19 cellular contexts compared by ENCODE assay signal in the genomic region with DNA sequence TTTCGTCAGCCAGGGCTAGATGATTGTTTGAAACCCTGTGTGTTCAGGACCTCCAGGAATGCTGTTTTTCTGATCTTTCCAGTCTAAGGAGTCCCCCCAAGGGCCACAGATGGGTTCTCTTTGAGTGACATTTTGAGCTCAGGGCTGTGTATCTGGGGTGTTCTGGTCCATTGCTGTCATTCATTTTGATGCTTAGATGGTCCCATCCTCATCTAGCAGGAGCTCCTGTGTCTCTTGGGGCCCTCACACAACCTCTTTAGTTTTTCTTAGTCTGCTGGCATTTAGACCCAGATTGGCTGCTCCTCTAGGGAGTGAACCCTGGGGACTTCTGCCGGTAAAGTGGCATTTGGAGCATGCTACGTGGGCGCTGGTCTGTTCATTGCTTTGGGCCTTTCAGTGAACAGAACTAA. TPM values are rescaled to one million over a fixed set of nuclear protein-coding genes. Genes with fewer than 3 reads are reported as not detected.
A peak's percentile ranks its signal among the peaks of the same experiment; 100 is the strongest.
DNase-seq lines count a peak whose midpoint lies in the region; ATAC-seq and TF ChIP-seq lines count a peak whose summit lies in the region.
"Had no signal": no experiment of that assay in that cellular context is flagged by ENCODE, and none has a peak within 500 bp of the region (broad histone marks: within the 10 kb centered on the region; RNA-seq: fewer than 3 reads in every experiment).

No MANE protein-coding gene starts in this region.

- peak overlapping the region; percentile 47 for H2BK120ac ChIP-seq in trophoblast cell (ENCODE audit: insufficient read depth, low read length, poor library complexity)

- H3K27ac Mint-ChIP-seq in CD8-positive, alpha-beta T cell: peak overlapping the region; percentile 83
- peak overlapping the region in 4 of 5 experiments; percentile 17 to 96 (median 80) for H3K27ac Mint-ChIP-seq in brain
- H3K27ac Mint-ChIP-seq: endodermal cell had no signal

- H3K36me3 ChIP-seq in CD8-positive, alpha-beta T cell (ENCODE audit: insufficient read depth, low read length): peaks cover 6% of the 10 kb centered on the region
- H3K36me3 ChIP-seq in trophoblast cell (ENCODE audit: control insufficient read depth in 1 of 2, insufficient read depth in 2 of 2, low read length in 2 of 2): peaks cover 10 to 15% of the 10 kb centered on the region in 2 experiments

- H3K14ac ChIP-seq in trophoblast cell (ENCODE audit: low read length): peak overlapping the region; percentile 24

- H3K4me3 ChIP-seq in AG04450 (ENCODE audit: low read depth, low read length) (no peak overlapping the region), trophoblast cell (ENCODE audit: low read depth, low read length) (no peak overlapping the region)
- no peak overlapping the region for H3K4me3 ChIP-seq in CD8-positive, alpha-beta T cell (ENCODE audit: low read depth, low read length)
- H3K4me3 ChIP-seq: GM23248, SK-N-MC had no signal

- H3K9me3 Mint-ChIP-seq in CD8-positive, alpha-beta T cell: no peaks in the 10 kb centered on the region
- peaks cover 0 to 6% (median 0%) of the 10 kb centered on the region in 5 experiments for H3K9me3 Mint-ChIP-seq in brain

- H3K4me1 ChIP-seq in CD8-positive, alpha-beta T cell (ENCODE audit: insufficient read depth, low read length): peaks cover 67% of the 10 kb centered on the region
- peaks cover 28 to 39% of the 10 kb centered on the region in 2 experiments for H3K4me1 ChIP-seq in trophoblast cell (ENCODE audit: control insufficient read depth in 1 of 2, insufficient read depth in 2 of 2, low read length in 2 of 2)

- H3K79me2 ChIP-seq in trophoblast cell (ENCODE audit: control insufficient read depth, insufficient read depth, low read length, poor library complexity): peaks cover 12% of the 10 kb centered on the region

- no peak for ATAC-seq in CD8-positive, alpha-beta T cell
- ATAC-seq: right cardiac atrium had no signal

- H3K9me3 ChIP-seq in AG04450 (ENCODE audit: control insufficient read depth, insufficient read depth, low read length) (no peaks in the 10 kb centered on the region), trophoblast cell (ENCODE audit: insufficient read depth, low read depth, low read length) (no peaks in the 10 kb centered on the region)
- H3K9me3 ChIP-seq in CD8-positive, alpha-beta T cell (ENCODE audit: low read length): no peaks in the 10 kb centered on the region
- H3K9me3 ChIP-seq: neutrophil had no signal

- H4K8ac ChIP-seq in trophoblast cell (ENCODE audit: low read depth, low read length): peak overlapping the region; percentile 48

- no peaks in the 10 kb centered on the region for H3K27me3 Mint-ChIP-seq in CD8-positive, alpha-beta T cell (ENCODE audit: low read depth)
- no peaks in the 10 kb centered on the region for H3K27me3 Mint-ChIP-seq in brain

- intact Hi-C loops in CD8-positive, alpha-beta T cell (cut with DNase I, micrococcal nuclease): no loop called here

- H3K27ac ChIP-seq in AG04450 (ENCODE audit: low read depth, low read length) (peak overlapping the region; percentile 24), trophoblast cell (ENCODE audit: low read depth, low read length) (peak overlapping the region; percentile 87)
- H3K27ac ChIP-seq in CD8-positive, alpha-beta T cell (ENCODE audit: low read depth, low read length): no peak overlapping the region
- H3K27ac ChIP-seq: GM23248, neutrophil, SK-N-MC had no signal

- DNase-seq in AG04450 (ENCODE audit: low read depth, low spot score) (no peak), trophoblast cell (peak; percentile 72 to 94), anterior cingulate cortex (lab: John Stamatoyannopoulos, UW) (no peak), NOMO-1 (lab: John Stamatoyannopoulos, UW; ENCODE audit: unreplicated experiment in 2 of 2) (no peak), NCI-H774 (lab: John Stamatoyannopoulos, UW) (no peak)
- no peak for DNase-seq in CD8-positive, alpha-beta T cell
- DNase-seq: activated CD4-positive, alpha-beta T cell treated with anti-CD3 and anti-CD28 coated beads for 4 hours; cerebellar nuclear complex; endodermal cell; GM23248; hippocampal formation; kidney glomerular epithelial cell; NCI-H2081; NCI-H526 treated with DMSO at 0.1 percent for 48 hours; right cardiac atrium; stimulated activated CD4-positive, alpha-beta T cell treated with anti-CD3 and anti-CD28 coated beads, Interleukin-1b, Interleukin-23, amount 100 ng/mL, for 48 hours had no signal

- no peak overlapping the region for H2AFZ ChIP-seq in trophoblast cell (ENCODE audit: insufficient read depth, low read length, poor library complexity)
- H2AFZ ChIP-seq: GM23248 had no signal

- H3K79me1 ChIP-seq in trophoblast cell (ENCODE audit: low read length): peaks cover 5% of the 10 kb centered on the region

- peak overlapping the region; percentile 69 for H2BK5ac ChIP-seq in trophoblast cell (ENCODE audit: low read depth, low read length, poor library complexity)

- CTCF ChIA-PET in AG04450 (lab: Charles Lee): interaction anchor here (0.7 to 1.4 kb wide), 3 partner anchors 17 to 490 kb away, joined by 3 to 8 read pairs (median 3); no protein-coding TSS in a partner anchor
- CTCF ChIA-PET in CD8-positive, alpha-beta T cell (lab: Charles Lee): interaction anchor here (0.6 to 21.5 kb wide), 6 partner anchors 11 to 169 kb away, joined by 3 to 382 read pairs (median 4); no protein-coding TSS in a partner anchor

- H4K12ac ChIP-seq in trophoblast cell (ENCODE audit: low read depth, low read length): no peak overlapping the region

- POLR2A ChIA-PET in AG04450 (lab: Yijun Ruan, JAX): interaction anchor here (0.7 kb wide), 1 partner anchor 12 kb away, joined by 4 read pairs; no protein-coding TSS in a partner anchor
- POLR2A ChIA-PET in CD8-positive, alpha-beta T cell (lab: Charles Lee): interaction anchor here (1.0 to 14.9 kb wide), 2 partner anchors 10 to 22 kb away, joined by 3 to 308 read pairs; no protein-coding TSS in a partner anchor

- no peak overlapping the region for H2AK5ac ChIP-seq in trophoblast cell (ENCODE audit: low read length)

- peak overlapping the region; percentile 24 for H3K4me2 ChIP-seq in trophoblast cell (ENCODE audit: low read length)

- no CpG with 5 or more reads among the region's 4 CpGs for WGBS in trophoblast cell (ENCODE audit: extremely low coverage, insufficient coverage, insufficient read length)

- H2BK12ac ChIP-seq in trophoblast cell (ENCODE audit: low read length): no peak overlapping the region

- H3K4ac ChIP-seq in trophoblast cell (ENCODE audit: low read depth, low read length): peak overlapping the region; percentile 15

- peaks cover 46% of the 10 kb centered on the region for H3K36me3 Mint-ChIP-seq in CD8-positive, alpha-beta T cell
- H3K36me3 Mint-ChIP-seq in brain: peaks cover 47% of the 10 kb centered on the region

- H4K91ac ChIP-seq in trophoblast cell (ENCODE audit: low read depth, low read length): peak overlapping the region; percentile 57

- no peaks in the 10 kb centered on the region for H3K27me3 ChIP-seq in AG04450 (ENCODE audit: control insufficient read depth, insufficient read depth, low read length)
- no peaks in the 10 kb centered on the region for H3K27me3 ChIP-seq in CD8-positive, alpha-beta T cell (ENCODE audit: insufficient read depth, low read length)
- no peaks in the 10 kb centered on the region for H3K27me3 ChIP-seq in trophoblast cell (ENCODE audit: insufficient read depth, low read length)
- H3K27me3 ChIP-seq: neutrophil had no signal

- no peak overlapping the region for H3K23ac ChIP-seq in trophoblast cell (ENCODE audit: low read length)

- H3K4me1 Mint-ChIP-seq in CD8-positive, alpha-beta T cell (ENCODE audit: low read depth): peaks cover 80% of the 10 kb centered on the region
- peaks cover 53% of the 10 kb centered on the region for H3K4me1 Mint-ChIP-seq in brain

- TF ChIP-seq CTCF in AG04450 (IDR thresholded peaks at IDR 0.05; ENCODE audit: low read depth, low read length) (no peak), brain (conservative IDR thresholded peaks at IDR 0.05) (no peak)
- no peak for TF ChIP-seq CTCF in CD8-positive, alpha-beta T cell (IDR thresholded peaks at IDR 0.05)

- H3K18ac ChIP-seq in trophoblast cell (ENCODE audit: low read length): no peak overlapping the region

- no peak overlapping the region for H3K4me3 Mint-ChIP-seq in CD8-positive, alpha-beta T cell
- peak overlapping the region in 3 of 5 experiments; percentile 26 to 59 (median 58) for H3K4me3 Mint-ChIP-seq in brain
- H3K4me3 Mint-ChIP-seq: endodermal cell had no signal

- H3K9ac ChIP-seq in trophoblast cell (ENCODE audit: low read length): no peak overlapping the region
- H3K9ac ChIP-seq: GM23248 had no signal

RNA-seq across cellular contexts. Expression of a gene that starts 39.1 kb away (rescaled TPM):
- polyA plus RNA-seq in AG04450 (2011; rRNA removed) (17.3 and 25.4 TPM in 2 replicates), brain (ENCODE audit: insufficient read depth, low read depth, low replicate concordance) (50.1 TPM)
- polyA minus RNA-seq in AG04450 (2011; rRNA and poly(A)+ RNA removed): 43.3 and 49.2 TPM in 2 replicates
- total RNA-seq in CD8-positive, alpha-beta T cell: 100 to 1,000 TPM; 316 TPM
- 85.5 and 85.6 TPM in 2 replicates for polyA plus RNA-seq in trophoblast cell (2013)

RNA-seq across cellular contexts. Expression of a gene that starts 51.0 kb away (rescaled TPM):
- polyA plus RNA-seq in AG04450 (2011; rRNA removed) (30.2 and 33.2 TPM in 2 replicates), brain (ENCODE audit: insufficient read depth, low read depth, low replicate concordance) (37.0 TPM)
- polyA minus RNA-seq in AG04450 (2011; rRNA and poly(A)+ RNA removed): 35.1 and 39.0 TPM in 2 replicates
- 10 to 100 TPM; 24.6 to 27.3 TPM for total RNA-seq in CD8-positive, alpha-beta T cell
- 9.3 and 10.9 TPM in 2 replicates for polyA plus RNA-seq in trophoblast cell (2013)

Comparison
In these comparisons a context has a peak if more than half of its experiments do, and no peak if none do; other contexts are left out.
1. DNase-seq: peak in trophoblast cell (2 of 2); none in AG04450 (single experiment), CD8-positive, alpha-beta T cell (0 of 7), anterior cingulate cortex (0 of 58), NOMO-1 (0 of 2) and NCI-H774 (single experiment).